1 cellular context compared by ENCODE assay signal in the genomic region with DNA sequence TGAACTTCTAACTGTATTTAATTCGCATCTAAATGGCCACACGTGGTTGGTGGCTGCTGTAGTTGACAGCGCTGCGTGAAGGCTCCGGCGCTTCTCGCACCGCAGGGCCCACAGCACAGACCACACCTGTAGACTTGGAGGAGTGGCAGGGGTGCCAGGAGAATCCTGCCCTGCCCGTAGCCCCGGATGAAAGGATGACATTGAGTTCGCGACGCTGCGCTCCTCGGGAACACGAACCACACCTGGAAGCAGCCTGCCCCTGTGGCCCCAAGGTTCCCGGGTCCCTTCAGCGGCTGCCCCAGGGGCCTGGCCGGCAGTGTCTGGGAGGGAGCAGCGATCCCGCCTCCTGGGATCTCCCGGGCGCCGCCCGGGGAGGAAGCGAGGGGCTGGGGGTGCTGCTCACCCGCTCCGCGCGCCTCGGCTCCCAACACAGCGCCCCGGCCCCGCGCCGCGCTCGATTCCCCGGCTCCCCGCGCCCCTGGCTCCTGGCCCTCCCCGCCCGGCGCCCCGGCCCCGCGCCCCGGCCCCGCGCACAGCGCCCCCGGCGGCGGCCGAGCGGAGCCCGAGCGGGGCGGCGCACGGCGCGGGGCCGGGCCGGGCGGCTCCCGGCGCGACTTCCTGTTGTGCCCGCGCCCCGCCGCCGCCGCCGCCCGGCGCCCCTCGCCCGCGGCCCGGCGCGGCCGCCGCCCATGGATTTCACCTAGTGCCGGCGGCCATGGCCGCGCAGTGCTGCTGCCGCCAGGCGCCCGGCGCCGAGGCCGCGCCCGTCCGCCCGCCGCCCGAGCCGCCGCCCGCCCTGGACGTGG.
TF ChIP-seq lines count a peak whose summit lies in the region.

A gene with protein sequence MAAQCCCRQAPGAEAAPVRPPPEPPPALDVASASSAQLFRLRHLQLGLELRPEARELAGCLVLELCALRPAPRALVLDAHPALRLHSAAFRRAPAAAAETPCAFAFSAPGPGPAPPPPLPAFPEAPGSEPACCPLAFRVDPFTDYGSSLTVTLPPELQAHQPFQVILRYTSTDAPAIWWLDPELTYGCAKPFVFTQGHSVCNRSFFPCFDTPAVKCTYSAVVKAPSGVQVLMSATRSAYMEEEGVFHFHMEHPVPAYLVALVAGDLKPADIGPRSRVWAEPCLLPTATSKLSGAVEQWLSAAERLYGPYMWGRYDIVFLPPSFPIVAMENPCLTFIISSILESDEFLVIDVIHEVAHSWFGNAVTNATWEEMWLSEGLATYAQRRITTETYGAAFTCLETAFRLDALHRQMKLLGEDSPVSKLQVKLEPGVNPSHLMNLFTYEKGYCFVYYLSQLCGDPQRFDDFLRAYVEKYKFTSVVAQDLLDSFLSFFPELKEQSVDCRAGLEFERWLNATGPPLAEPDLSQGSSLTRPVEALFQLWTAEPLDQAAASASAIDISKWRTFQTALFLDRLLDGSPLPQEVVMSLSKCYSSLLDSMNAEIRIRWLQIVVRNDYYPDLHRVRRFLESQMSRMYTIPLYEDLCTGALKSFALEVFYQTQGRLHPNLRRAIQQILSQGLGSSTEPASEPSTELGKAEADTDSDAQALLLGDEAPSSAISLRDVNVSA (plus strand): TSS at position 613 of the 806 bp plus-strand sequence. CDS start 103 bp downstream, at position 716.

TF ChIP-seq in K562, 482 proteins besides CTCF, POLR2A, EP300 and RAD21 (continued from another document and continues in another):
- peak; percentile 15; the same call in 1 of the 2 replicates for TF ChIP-seq MYC (IDR thresholded peaks at IDR 0.05; ENCODE audit: low read depth, low read length)
- 0 out of 2 replicates have a peak, but pooled peaks have one; percentile 39 for TF ChIP-seq MYC (CRISPR knock-in tag; IDR thresholded peaks at IDR 0.05; ENCODE audit: borderline replicate concordance, low read depth)
- no peak for TF ChIP-seq NFYB (IDR thresholded peaks at IDR 0.05; ENCODE audit: extremely low read depth, insufficient read length)
- TF ChIP-seq ELF2 (CRISPR knock-in tag; IDR thresholded peaks at IDR 0.05), result no peak
- TF ChIP-seq, protein P1, sequence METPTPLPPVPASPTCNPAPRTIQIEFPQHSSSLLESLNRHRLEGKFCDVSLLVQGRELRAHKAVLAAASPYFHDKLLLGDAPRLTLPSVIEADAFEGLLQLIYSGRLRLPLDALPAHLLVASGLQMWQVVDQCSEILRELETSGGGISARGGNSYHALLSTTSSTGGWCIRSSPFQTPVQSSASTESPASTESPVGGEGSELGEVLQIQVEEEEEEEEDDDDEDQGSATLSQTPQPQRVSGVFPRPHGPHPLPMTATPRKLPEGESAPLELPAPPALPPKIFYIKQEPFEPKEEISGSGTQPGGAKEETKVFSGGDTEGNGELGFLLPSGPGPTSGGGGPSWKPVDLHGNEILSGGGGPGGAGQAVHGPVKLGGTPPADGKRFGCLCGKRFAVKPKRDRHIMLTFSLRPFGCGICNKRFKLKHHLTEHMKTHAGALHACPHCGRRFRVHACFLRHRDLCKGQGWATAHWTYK (CRISPR knock-in tag; IDR thresholded peaks at IDR 0.05), result 0 out of 2 replicates have a peak, but pooled peaks have one; percentile 60
- TF ChIP-seq ZNF561 (CRISPR knock-in tag; conservative IDR thresholded peaks at IDR 0.05), result no peak
- no peak for TF ChIP-seq POLR3G (IDR thresholded peaks at IDR 0.05; ENCODE audit: extremely low read depth, insufficient read length, insufficient replicate concordance)
- no peak for TF ChIP-seq ZNF717 (CRISPR knock-in tag; IDR thresholded peaks at IDR 0.05)
- TF ChIP-seq, protein P2, sequence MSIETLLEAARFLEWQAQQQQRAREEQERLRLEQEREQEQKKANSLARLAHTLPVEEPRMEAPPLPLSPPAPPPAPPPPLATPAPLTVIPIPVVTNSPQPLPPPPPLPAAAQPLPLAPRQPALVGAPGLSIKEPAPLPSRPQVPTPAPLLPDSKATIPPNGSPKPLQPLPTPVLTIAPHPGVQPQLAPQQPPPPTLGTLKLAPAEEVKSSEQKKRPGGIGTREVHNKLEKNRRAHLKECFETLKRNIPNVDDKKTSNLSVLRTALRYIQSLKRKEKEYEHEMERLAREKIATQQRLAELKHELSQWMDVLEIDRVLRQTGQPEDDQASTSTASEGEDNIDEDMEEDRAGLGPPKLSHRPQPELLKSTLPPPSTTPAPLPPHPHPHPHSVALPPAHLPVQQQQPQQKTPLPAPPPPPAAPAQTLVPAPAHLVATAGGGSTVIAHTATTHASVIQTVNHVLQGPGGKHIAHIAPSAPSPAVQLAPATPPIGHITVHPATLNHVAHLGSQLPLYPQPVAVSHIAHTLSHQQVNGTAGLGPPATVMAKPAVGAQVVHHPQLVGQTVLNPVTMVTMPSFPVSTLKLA (conservative IDR thresholded peaks at IDR 0.05), result peak; percentile 58 to 62
- peak in 1 of 2 experiments; percentile 62; a peak in 1 of 4 replicates for TF ChIP-seq SIN3A (IDR thresholded peaks at IDR 0.05; ENCODE audit: borderline replicate concordance in 2 of 2, control insufficient read depth in 1 of 2, low read depth in 2 of 2, low read length in 2 of 2)
- TF ChIP-seq SPI1 (IDR thresholded peaks at IDR 0.05; ENCODE audit: borderline replicate concordance, low read depth, low read length), result no peak
- no peak for TF ChIP-seq ZNF263 (CRISPR knock-in tag; IDR thresholded peaks at IDR 0.05; ENCODE audit: borderline replicate concordance)
- 0 out of 4 replicates have a peak, but pooled peaks of 1 of the 2 experiments have one; percentile 19 for TF ChIP-seq MAZ (CRISPR knock-in tag; conservative IDR thresholded peaks at IDR 0.05 in 1 of 2, IDR thresholded peaks at IDR 0.05 in 1 of 2)
- TF ChIP-seq ARID2 (IDR thresholded peaks at IDR 0.05), result no peak
- no peak for TF ChIP-seq HNRNPL (IDR thresholded peaks at IDR 0.05; ENCODE audit: low read depth, low read length)
- no peak for TF ChIP-seq SMC3 (conservative IDR thresholded peaks at IDR 0.05; ENCODE audit: insufficient read depth, low read depth, low read length)
- no peak for TF ChIP-seq SREBF2 (CRISPR knock-in tag; IDR thresholded peaks at IDR 0.05)
- TF ChIP-seq PRPF4 (IDR thresholded peaks at IDR 0.05; ENCODE audit: insufficient read depth, low read depth, low read length, poor library complexity, severe bottlenecking), result no peak
- no peak for TF ChIP-seq ZNF511 (CRISPR knock-in tag; IDR thresholded peaks at IDR 0.05)
- peak; percentile 65 for TF ChIP-seq RBFOX2 (IDR thresholded peaks at IDR 0.05; ENCODE audit: low read depth, low read length)
- TF ChIP-seq BRD4 (IDR thresholded peaks at IDR 0.05), result no peak
- no peak for TF ChIP-seq ZNF134 (CRISPR knock-in tag; conservative IDR thresholded peaks at IDR 0.05)
- TF ChIP-seq CCAR2 (IDR thresholded peaks at IDR 0.05; ENCODE audit: low read depth, low read length), result no peak
- no peak for TF ChIP-seq BACH1 (tag; IDR thresholded peaks at IDR 0.05)
- no peak for TF ChIP-seq ZNF830 (CRISPR knock-in tag; IDR thresholded peaks at IDR 0.05)
- TF ChIP-seq, protein P3, sequence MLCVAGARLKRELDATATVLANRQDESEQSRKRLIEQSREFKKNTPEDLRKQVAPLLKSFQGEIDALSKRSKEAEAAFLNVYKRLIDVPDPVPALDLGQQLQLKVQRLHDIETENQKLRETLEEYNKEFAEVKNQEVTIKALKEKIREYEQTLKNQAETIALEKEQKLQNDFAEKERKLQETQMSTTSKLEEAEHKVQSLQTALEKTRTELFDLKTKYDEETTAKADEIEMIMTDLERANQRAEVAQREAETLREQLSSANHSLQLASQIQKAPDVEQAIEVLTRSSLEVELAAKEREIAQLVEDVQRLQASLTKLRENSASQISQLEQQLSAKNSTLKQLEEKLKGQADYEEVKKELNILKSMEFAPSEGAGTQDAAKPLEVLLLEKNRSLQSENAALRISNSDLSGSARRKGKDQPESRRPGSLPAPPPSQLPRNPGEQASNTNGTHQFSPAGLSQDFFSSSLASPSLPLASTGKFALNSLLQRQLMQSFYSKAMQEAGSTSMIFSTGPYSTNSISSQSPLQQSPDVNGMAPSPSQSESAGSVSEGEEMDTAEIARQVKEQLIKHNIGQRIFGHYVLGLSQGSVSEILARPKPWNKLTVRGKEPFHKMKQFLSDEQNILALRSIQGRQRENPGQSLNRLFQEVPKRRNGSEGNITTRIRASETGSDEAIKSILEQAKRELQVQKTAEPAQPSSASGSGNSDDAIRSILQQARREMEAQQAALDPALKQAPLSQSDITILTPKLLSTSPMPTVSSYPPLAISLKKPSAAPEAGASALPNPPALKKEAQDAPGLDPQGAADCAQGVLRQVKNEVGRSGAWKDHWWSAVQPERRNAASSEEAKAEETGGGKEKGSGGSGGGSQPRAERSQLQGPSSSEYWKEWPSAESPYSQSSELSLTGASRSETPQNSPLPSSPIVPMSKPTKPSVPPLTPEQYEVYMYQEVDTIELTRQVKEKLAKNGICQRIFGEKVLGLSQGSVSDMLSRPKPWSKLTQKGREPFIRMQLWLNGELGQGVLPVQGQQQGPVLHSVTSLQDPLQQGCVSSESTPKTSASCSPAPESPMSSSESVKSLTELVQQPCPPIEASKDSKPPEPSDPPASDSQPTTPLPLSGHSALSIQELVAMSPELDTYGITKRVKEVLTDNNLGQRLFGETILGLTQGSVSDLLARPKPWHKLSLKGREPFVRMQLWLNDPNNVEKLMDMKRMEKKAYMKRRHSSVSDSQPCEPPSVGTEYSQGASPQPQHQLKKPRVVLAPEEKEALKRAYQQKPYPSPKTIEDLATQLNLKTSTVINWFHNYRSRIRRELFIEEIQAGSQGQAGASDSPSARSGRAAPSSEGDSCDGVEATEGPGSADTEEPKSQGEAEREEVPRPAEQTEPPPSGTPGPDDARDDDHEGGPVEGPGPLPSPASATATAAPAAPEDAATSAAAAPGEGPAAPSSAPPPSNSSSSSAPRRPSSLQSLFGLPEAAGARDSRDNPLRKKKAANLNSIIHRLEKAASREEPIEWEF (CRISPR knock-in tag; IDR thresholded peaks at IDR 0.05), result no peak
- peak in 1 of 2 experiments; percentile 38 for TF ChIP-seq E2F6 (IDR thresholded peaks at IDR 0.05; ENCODE audit: borderline replicate concordance in 1 of 2, extremely low read depth in 1 of 2, insufficient read depth in 1 of 2, insufficient read length in 1 of 2, low read depth in 1 of 2, low read length in 1 of 2, poor library complexity in 1 of 2, severe bottlenecking in 1 of 2)
- TF ChIP-seq SMARCA5 (IDR thresholded peaks at IDR 0.05), result no peak
- no peak for TF ChIP-seq MAFG (tag; conservative IDR thresholded peaks at IDR 0.05)
- TF ChIP-seq, protein P4, sequence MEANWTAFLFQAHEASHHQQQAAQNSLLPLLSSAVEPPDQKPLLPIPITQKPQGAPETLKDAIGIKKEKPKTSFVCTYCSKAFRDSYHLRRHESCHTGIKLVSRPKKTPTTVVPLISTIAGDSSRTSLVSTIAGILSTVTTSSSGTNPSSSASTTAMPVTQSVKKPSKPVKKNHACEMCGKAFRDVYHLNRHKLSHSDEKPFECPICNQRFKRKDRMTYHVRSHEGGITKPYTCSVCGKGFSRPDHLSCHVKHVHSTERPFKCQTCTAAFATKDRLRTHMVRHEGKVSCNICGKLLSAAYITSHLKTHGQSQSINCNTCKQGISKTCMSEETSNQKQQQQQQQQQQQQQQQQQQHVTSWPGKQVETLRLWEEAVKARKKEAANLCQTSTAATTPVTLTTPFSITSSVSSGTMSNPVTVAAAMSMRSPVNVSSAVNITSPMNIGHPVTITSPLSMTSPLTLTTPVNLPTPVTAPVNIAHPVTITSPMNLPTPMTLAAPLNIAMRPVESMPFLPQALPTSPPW (CRISPR knock-in tag; IDR thresholded peaks at IDR 0.05), result peak; percentile 67
- TF ChIP-seq MCM2 (IDR thresholded peaks at IDR 0.05; ENCODE audit: low read depth), result no peak
- no peak for TF ChIP-seq ERF (CRISPR knock-in tag; IDR thresholded peaks at IDR 0.05)
- no peak for TF ChIP-seq JUNB (CRISPR knock-in tag; conservative IDR thresholded peaks at IDR 0.05)
- TF ChIP-seq, protein P5, sequence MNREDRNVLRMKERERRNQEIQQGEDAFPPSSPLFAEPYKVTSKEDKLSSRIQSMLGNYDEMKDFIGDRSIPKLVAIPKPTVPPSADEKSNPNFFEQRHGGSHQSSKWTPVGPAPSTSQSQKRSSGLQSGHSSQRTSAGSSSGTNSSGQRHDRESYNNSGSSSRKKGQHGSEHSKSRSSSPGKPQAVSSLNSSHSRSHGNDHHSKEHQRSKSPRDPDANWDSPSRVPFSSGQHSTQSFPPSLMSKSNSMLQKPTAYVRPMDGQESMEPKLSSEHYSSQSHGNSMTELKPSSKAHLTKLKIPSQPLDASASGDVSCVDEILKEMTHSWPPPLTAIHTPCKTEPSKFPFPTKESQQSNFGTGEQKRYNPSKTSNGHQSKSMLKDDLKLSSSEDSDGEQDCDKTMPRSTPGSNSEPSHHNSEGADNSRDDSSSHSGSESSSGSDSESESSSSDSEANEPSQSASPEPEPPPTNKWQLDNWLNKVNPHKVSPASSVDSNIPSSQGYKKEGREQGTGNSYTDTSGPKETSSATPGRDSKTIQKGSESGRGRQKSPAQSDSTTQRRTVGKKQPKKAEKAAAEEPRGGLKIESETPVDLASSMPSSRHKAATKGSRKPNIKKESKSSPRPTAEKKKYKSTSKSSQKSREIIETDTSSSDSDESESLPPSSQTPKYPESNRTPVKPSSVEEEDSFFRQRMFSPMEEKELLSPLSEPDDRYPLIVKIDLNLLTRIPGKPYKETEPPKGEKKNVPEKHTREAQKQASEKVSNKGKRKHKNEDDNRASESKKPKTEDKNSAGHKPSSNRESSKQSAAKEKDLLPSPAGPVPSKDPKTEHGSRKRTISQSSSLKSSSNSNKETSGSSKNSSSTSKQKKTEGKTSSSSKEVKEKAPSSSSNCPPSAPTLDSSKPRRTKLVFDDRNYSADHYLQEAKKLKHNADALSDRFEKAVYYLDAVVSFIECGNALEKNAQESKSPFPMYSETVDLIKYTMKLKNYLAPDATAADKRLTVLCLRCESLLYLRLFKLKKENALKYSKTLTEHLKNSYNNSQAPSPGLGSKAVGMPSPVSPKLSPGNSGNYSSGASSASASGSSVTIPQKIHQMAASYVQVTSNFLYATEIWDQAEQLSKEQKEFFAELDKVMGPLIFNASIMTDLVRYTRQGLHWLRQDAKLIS (CRISPR knock-in tag; IDR thresholded peaks at IDR 0.05), result no peak
- peak; percentile 3 for TF ChIP-seq KDM5B (IDR thresholded peaks at IDR 0.05; ENCODE audit: insufficient replicate concordance, low read depth, low read length)
- TF ChIP-seq POLR3A (IDR thresholded peaks at IDR 0.05; ENCODE audit: borderline replicate concordance, extremely low read depth, insufficient read depth, insufficient read length), result no peak
- TF ChIP-seq ASH1L (IDR thresholded peaks at IDR 0.05; ENCODE audit: borderline replicate concordance, low read depth, partially characterized antibody), result no peak
